ENCODE assay signal across 23 cellular contexts in the genomic region with DNA sequence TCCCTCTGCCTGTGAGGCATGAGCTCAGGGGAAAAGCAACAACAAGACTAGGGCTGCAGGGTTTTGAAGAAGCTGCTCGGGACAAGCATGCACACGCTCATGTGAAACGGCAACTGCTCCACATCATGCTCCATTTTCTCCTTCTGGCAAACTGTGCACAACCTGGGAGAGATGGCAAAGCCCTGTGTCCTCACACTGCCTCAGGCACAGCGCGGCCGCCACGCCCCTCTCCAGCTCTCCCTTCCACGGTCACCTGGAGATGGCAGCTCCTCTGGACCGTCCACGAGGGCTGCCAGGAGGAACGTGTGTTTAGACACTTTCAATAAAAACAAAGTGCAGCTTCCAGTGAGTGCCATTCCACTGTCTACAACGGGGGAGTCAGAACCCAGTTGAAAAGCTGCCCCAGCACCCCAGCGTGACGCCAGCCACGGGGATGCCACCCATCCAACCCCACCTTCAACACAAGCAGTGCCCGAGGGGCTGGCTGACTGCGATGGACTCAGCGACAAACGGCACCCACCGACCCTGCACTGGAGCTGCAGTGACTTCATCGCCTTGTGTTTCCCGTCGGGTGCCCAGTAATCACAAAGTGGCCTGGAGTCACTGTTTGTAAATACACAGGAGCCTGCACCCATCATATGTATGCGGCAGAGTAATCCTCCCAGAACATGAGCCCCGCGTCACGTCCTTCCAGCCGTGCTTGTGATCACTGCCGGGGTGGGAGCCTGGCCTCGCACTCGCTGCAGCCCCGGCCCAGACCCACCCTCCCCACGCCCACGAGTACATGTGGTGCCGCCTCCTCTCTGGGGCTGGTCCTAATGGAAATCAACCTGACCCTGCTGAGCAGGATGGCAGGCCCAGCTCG. TPM values are rescaled to one million over a fixed set of nuclear protein-coding genes. Genes with fewer than 3 reads are reported as not detected.
A peak's percentile ranks its signal among the peaks of the same experiment; 100 is the strongest.
DNase-seq lines count a peak whose midpoint lies in the region; ATAC-seq, FAIRE-seq and TF ChIP-seq lines count a peak whose summit lies in the region.
"Had no signal": no experiment of that assay in that cellular context is flagged by ENCODE, and none has a peak within 500 bp of the region (broad histone marks: within the 10 kb centered on the region; RNA-seq: fewer than 3 reads in every experiment).

No MANE protein-coding gene starts in this region.

- H3K4me3 Mint-ChIP-seq in mesothelial cell of epicardium: no peak overlapping the region
- H3K4me3 Mint-ChIP-seq: CD4-positive, CD25-positive, alpha-beta regulatory T cell; IgD-negative memory B cell had no signal

- H3K36me3 Mint-ChIP-seq in mesothelial cell of epicardium: no peaks in the 10 kb centered on the region
- H3K36me3 Mint-ChIP-seq: CD4-positive, CD25-positive, alpha-beta regulatory T cell had no signal

- DNase-seq in NCI-H69 (lab: John Stamatoyannopoulos, UW) (peak; percentile 41), bronchial epithelial cell (ENCODE audit: low read depth) (peak; percentile 46), mesothelial cell of epicardium (ENCODE audit: low spot score in 2 of 2, unreplicated experiment in 2 of 2) (no peak), suprapubic skin (ENCODE audit: low spot score in 2 of 2) (no peak), D721Med (ENCODE audit: insufficient read length, low spot score) (no peak), GM23248 (no peak)
- DNase-seq: CD4-positive, CD25-positive, alpha-beta regulatory T cell; DMS 273 treated with DMSO at 0.1 percent for 48 hours; DND-41; NCI-H1105; NCI-H2029 treated with DMSO at 0.1 percent for 48 hours; NCI-H2171; NCI-H446; NCI-H526; SHP77 treated with DMSO at 0.1 percent for 48 hours; SK-N-SH had no signal

- H3K4me3 ChIP-seq in bronchial epithelial cell (ENCODE audit: low read depth, low read length): no peak overlapping the region
- peak overlapping the region; percentile 15 for H3K4me3 ChIP-seq in suprapubic skin
- no peak overlapping the region for H3K4me3 ChIP-seq in GM23248
- H3K4me3 ChIP-seq: GM12878, HAP-1 had no signal

- no peak overlapping the region for H2AFZ ChIP-seq in GM23248

- peaks cover 31% of the 10 kb centered on the region for H3K4me1 ChIP-seq in suprapubic skin
- H3K4me1 ChIP-seq in GM23248 (ENCODE audit: insufficient read depth): no peaks in the 10 kb centered on the region
- H3K4me1 ChIP-seq: HAP-1 had no signal

- H4K20me1 ChIP-seq in GM23248 (ENCODE audit: insufficient read depth): no peaks in the 10 kb centered on the region

- H3K79me2 ChIP-seq in GM23248 (ENCODE audit: insufficient read depth): no peaks in the 10 kb centered on the region

- in situ Hi-C loops in GM23248 (cut with MboI): no loop called here

- no peak for FAIRE-seq in bronchial epithelial cell (lab: Jason Lieb, UNC)
- FAIRE-seq in D721Med (lab: Jason Lieb, UNC): no peak
- FAIRE-seq: GM12878, HTR-8/SVneo had no signal

- no peak overlapping the region for H3K9ac ChIP-seq in GM23248
- H3K9ac ChIP-seq: SK-N-SH had no signal

- no peak for ATAC-seq in HG02840 (IDR thresholded peaks at IDR 0.05; ENCODE audit: low FRiP score, unreplicated experiment)
- ATAC-seq: GM12878 had no signal

- H3K9me3 Mint-ChIP-seq in mesothelial cell of epicardium: peaks cover 4% of the 10 kb centered on the region
- H3K9me3 Mint-ChIP-seq: CD4-positive, CD25-positive, alpha-beta regulatory T cell had no signal

- peaks cover 25% of the 10 kb centered on the region for H3K4me1 Mint-ChIP-seq in mesothelial cell of epicardium
- H3K4me1 Mint-ChIP-seq: CD4-positive, CD25-positive, alpha-beta regulatory T cell; IgD-negative memory B cell had no signal

- H3K27ac ChIP-seq in suprapubic skin (no peak overlapping the region), GM23248 (no peak overlapping the region)

- H3K27me3 Mint-ChIP-seq in mesothelial cell of epicardium (ENCODE audit: low read depth): no peaks in the 10 kb centered on the region
- H3K27me3 Mint-ChIP-seq: CD4-positive, CD25-positive, alpha-beta regulatory T cell had no signal

- no peaks in the 10 kb centered on the region for H3F3A ChIP-seq in GM23248 (ENCODE audit: insufficient read depth)

- H3K9me3 ChIP-seq in suprapubic skin (no peaks in the 10 kb centered on the region), GM23248 (ENCODE audit: low read depth) (no peaks in the 10 kb centered on the region)
- H3K9me3 ChIP-seq: HAP-1, SK-N-SH had no signal

- no peak for TF ChIP-seq EP300 in suprapubic skin (IDR thresholded peaks at IDR 0.05)

- H3K27ac Mint-ChIP-seq in mesothelial cell of epicardium: peak overlapping the region; percentile 79
- H3K27ac Mint-ChIP-seq: CD4-positive, CD25-positive, alpha-beta regulatory T cell; IgD-negative memory B cell had no signal

- H3K27me3 ChIP-seq in bronchial epithelial cell (ENCODE audit: control insufficient read depth, insufficient read depth, low read length) (no peaks in the 10 kb centered on the region), suprapubic skin (no peaks in the 10 kb centered on the region), GM23248 (replicated peaks; ENCODE audit: insufficient read depth) (no peaks in the 10 kb centered on the region)

- H3K36me3 ChIP-seq in bronchial epithelial cell (ENCODE audit: control insufficient read depth, insufficient read depth, low read length): no peaks in the 10 kb centered on the region
- H3K36me3 ChIP-seq in suprapubic skin: no peaks in the 10 kb centered on the region
- no peaks in the 10 kb centered on the region for H3K36me3 ChIP-seq in GM23248 (ENCODE audit: low read depth)
- H3K36me3 ChIP-seq: HAP-1 had no signal

- H3K4me2 ChIP-seq in GM23248 (ENCODE audit: unreplicated experiment): no peak overlapping the region
- H3K4me2 ChIP-seq: SK-N-SH had no signal

- 54% methylated on average over 17 of the region's 36 CpGs for whole genome bisulfite sequencing in suprapubic skin
- WGBS in GM23248 (ENCODE audit: low coverage in 1 of 2, low lambda C conversion rate in 2 of 2, missing lambda C conversion rate in 2 of 2), 2 experiments: 73 to 75% methylated on average over 31 to 36 of the region's 36 CpGs

- TF ChIP-seq CTCF in bronchial epithelial cell (IDR thresholded peaks at IDR 0.05; ENCODE audit: insufficient read depth, low read length, severe bottlenecking): no peak
- no peak for TF ChIP-seq CTCF in mesothelial cell of epicardium (IDR thresholded peaks at IDR 0.05; ENCODE audit: unreplicated experiment)
- TF ChIP-seq CTCF in suprapubic skin (IDR thresholded peaks at IDR 0.05): no peak
- TF ChIP-seq CTCF in D721Med (IDR thresholded peaks at IDR 0.05; ENCODE audit: insufficient read depth, missing control alignments): no peak

- no peaks in the 10 kb centered on the region for H3K9me2 ChIP-seq in GM23248 (ENCODE audit: insufficient read depth)
- H3K9me2 ChIP-seq: SK-N-SH had no signal

- TF ChIP-seq POLR2A in suprapubic skin (IDR thresholded peaks at IDR 0.05): no peak

RNA-seq across cellular contexts. Expression of a gene that starts 16.2 kb away (rescaled TPM):
- total RNA-seq in bronchial epithelial cell (0.53 and 0.90 TPM in 2 replicates), mesothelial cell of epicardium (4.4 to 4.9 TPM (median 4.8 TPM) in 3 replicates), suprapubic skin (10 to 100 TPM; 16.2 to 22.9 (median 18.8) TPM)
- not detected in 2 replicates for total RNA-seq in GM23248 (2014; rRNA removed; shearing (Covaris generic))
- not detected in 2 replicates for polyA plus RNA-seq in GM23248 (2016; fragmentation: Nextera tagmentation; extraction: Ambion mirVana)
- total RNA-seq: CD4-positive, CD25-positive, alpha-beta regulatory T cell; RPMI7951 had no signal
- polyA plus RNA-seq: BJ; CD4-positive, CD25-positive, alpha-beta regulatory T cell; IgD-negative memory B cell; SK-N-SH had no signal

Comparison
In these comparisons a context has a peak if more than half of its experiments do, and no peak if none do; other contexts are left out.
1. DNase-seq: peak in NCI-H69 (single experiment) and bronchial epithelial cell (single experiment); none in mesothelial cell of epicardium (0 of 2), suprapubic skin (0 of 2), D721Med (single experiment) and GM23248 (single experiment).